Comparison of ENCODE assay signal across 9 cellular contexts in genomic region chr2:112636605-112637288, GRCh38. TPM values are rescaled to one million over a fixed set of nuclear protein-coding genes. Genes with fewer than 3 reads are reported as not detected.
DNase-seq lines count a peak whose midpoint lies in the region; ATAC-seq and TF ChIP-seq lines count a peak whose summit lies in the region.
"Had no signal": no experiment of that assay in that cellular context is flagged by ENCODE, and none has a peak within 500 bp of the region (broad histone marks: within the 10 kb centered on the region; RNA-seq: fewer than 3 reads in every experiment).

No MANE protein-coding gene starts in this region.

- H3K9me3 Mint-ChIP-seq in activated T-cell treated with anti-CD3 and anti-CD28 coated beads, Interleukin-2, amount 50 U/mL, for 4 hours, result no peaks in the 10 kb centered on the region

- TF ChIP-seq CTCF in GM10266 (IDR thresholded peaks at IDR 0.05; ENCODE audit: control insufficient read depth, insufficient read depth, low read depth, missing control alignments), result no peak

- H3K36me3 Mint-ChIP-seq in activated T-cell treated with anti-CD3 and anti-CD28 coated beads, Interleukin-2, amount 50 U/mL, for 4 hours (ENCODE audit: insufficient read depth), result no peaks in the 10 kb centered on the region

- ATAC-seq in GM19372 (IDR thresholded peaks at IDR 0.05; ENCODE audit: low read depth, unreplicated experiment), result peak; percentile 62
- peak; percentile 67 for ATAC-seq in HG03139 (IDR thresholded peaks at IDR 0.05; ENCODE audit: unreplicated experiment)
- peak; percentile 61 to 88 for ATAC-seq in activated T-cell treated with anti-CD3 and anti-CD28 coated beads, Interleukin-2, amount 50 U/mL, for 4 hours

- peak; percentile 35 for DNase-seq in GM10266 (ENCODE audit: extremely low spot score)
- DNase-seq in activated T-cell treated with anti-CD3 and anti-CD28 coated beads, Interleukin-2, amount 50 U/mL, for 4 hours, result no peak
- DNase-seq in H4 (ENCODE audit: low spot score), result no peak
- no peak for DNase-seq in pons (ENCODE audit: low spot score)
- no peak for DNase-seq in kidney tubule cell (ENCODE audit: low spot score)
- DNase-seq in NCI-H226, result no peak
- DNase-seq: DND-41 had no signal

- H3K4me3 Mint-ChIP-seq in activated T-cell treated with anti-CD3 and anti-CD28 coated beads, Interleukin-2, amount 50 U/mL, for 4 hours, result no peak overlapping the region

- peaks cover 59% of the 10 kb centered on the region for H3K4me1 Mint-ChIP-seq in activated T-cell treated with anti-CD3 and anti-CD28 coated beads, Interleukin-2, amount 50 U/mL, for 4 hours (ENCODE audit: low read depth)

- no peaks in the 10 kb centered on the region for H3K27me3 Mint-ChIP-seq in activated T-cell treated with anti-CD3 and anti-CD28 coated beads, Interleukin-2, amount 50 U/mL, for 4 hours (ENCODE audit: low read depth)

RNA-seq across cellular contexts. Expression of gene SLC20A1, which starts 9.0 kb away (rescaled TPM):
- total RNA-seq in activated T-cell treated with anti-CD3 and anti-CD28 coated beads, Interleukin-2, amount 50 U/mL, for 4 hours, result 10 to 100 TPM; 68.2 to 79.7 (median 71.6) TPM
- 54.2 and 57.2 TPM in 2 replicates for total RNA-seq in H4 (2014; rRNA removed; shearing (Covaris generic))

RNA-seq across cellular contexts. Expression of gene CHCHD5, which starts 52.3 kb away (rescaled TPM):
- total RNA-seq in activated T-cell treated with anti-CD3 and anti-CD28 coated beads, Interleukin-2, amount 50 U/mL, for 4 hours, result 10 to 100 TPM; 35.2 to 45.9 (median 45.4) TPM
- 23.6 and 38.6 TPM in 2 replicates for total RNA-seq in H4 (2014; rRNA removed; shearing (Covaris generic))
